12 cellular contexts compared by ENCODE assay signal in the genomic region with DNA sequence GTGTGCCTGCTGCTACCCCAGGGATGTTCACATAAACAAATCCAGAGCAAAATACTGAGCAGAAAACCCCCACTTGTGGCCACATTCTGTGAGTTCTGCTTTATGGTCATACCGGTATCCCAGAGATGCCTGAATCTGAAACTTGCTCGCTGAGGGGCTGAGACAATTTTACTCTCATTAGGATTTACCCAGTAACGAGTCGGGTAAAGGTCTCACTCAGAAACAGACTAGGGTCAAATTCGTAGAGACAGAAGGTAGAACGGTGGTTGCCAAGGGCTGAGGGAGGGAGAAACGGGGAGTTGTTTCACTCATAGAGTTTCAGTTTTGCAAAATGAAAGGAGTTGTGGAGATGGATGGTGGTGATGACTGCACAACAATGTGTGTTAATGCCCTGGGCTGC.
DNase-seq lines count a peak whose midpoint lies in the region; ATAC-seq lines count a peak whose summit lies in the region.
"Had no signal": no experiment of that assay in that cellular context is flagged by ENCODE, and none has a peak within 500 bp of the region (broad histone marks: within the 10 kb centered on the region; RNA-seq: fewer than 3 reads in every experiment).

No MANE protein-coding gene starts in this region.

- ATAC-seq in GM21529 (IDR thresholded peaks at IDR 0.05; ENCODE audit: unreplicated experiment) (peak; percentile 66), HG03565 (IDR thresholded peaks at IDR 0.05; ENCODE audit: unreplicated experiment) (peak; percentile 74), GM21619 (IDR thresholded peaks at IDR 0.05; ENCODE audit: unreplicated experiment) (no peak), HG03571 (IDR thresholded peaks at IDR 0.05; ENCODE audit: unreplicated experiment) (no peak)

- H3K9me3 Mint-ChIP-seq in activated naive CD4-positive, alpha-beta T cell treated with anti-CD3 and anti-CD28 coated beads, Interleukin-2, amount 50 U/mL, for 24 hours: peaks cover 4% of the 10 kb centered on the region
- H3K9me3 Mint-ChIP-seq: HFFc6, nephron had no signal

- H3K27ac Mint-ChIP-seq in activated naive CD4-positive, alpha-beta T cell treated with anti-CD3 and anti-CD28 coated beads, Interleukin-2, amount 50 U/mL, for 24 hours: peak overlapping the region; percentile 88
- H3K27ac Mint-ChIP-seq: HFFc6, nephron had no signal

- H3K4me3 Mint-ChIP-seq in activated naive CD4-positive, alpha-beta T cell treated with anti-CD3 and anti-CD28 coated beads, Interleukin-2, amount 50 U/mL, for 24 hours: no peak overlapping the region
- H3K4me3 Mint-ChIP-seq: HFFc6, nephron had no signal

- DNase-seq in activated naive CD4-positive, alpha-beta T cell (lab: John Stamatoyannopoulos, UW): no peak
- peak; percentile 31 for DNase-seq in stimulated activated CD8-positive, alpha-beta memory T cell treated with anti-CD3 and anti-CD28 coated beads, Interleukin-4, amount 100 ng/mL, for 48 hours
- no peak for DNase-seq in EL
- DNase-seq: HFFc6, NCI-H2227 treated with DMSO at 0.1 percent for 48 hours, stomach had no signal

- peaks cover 37% of the 10 kb centered on the region for H3K4me1 Mint-ChIP-seq in activated naive CD4-positive, alpha-beta T cell treated with anti-CD3 and anti-CD28 coated beads, Interleukin-2, amount 50 U/mL, for 24 hours
- H3K4me1 Mint-ChIP-seq: nephron had no signal

- peaks cover 2% of the 10 kb centered on the region for H3K36me3 Mint-ChIP-seq in activated naive CD4-positive, alpha-beta T cell treated with anti-CD3 and anti-CD28 coated beads, Interleukin-2, amount 50 U/mL, for 24 hours

- peaks cover 2% of the 10 kb centered on the region for H3K27me3 Mint-ChIP-seq in activated naive CD4-positive, alpha-beta T cell treated with anti-CD3 and anti-CD28 coated beads, Interleukin-2, amount 50 U/mL, for 24 hours

Comparison
In these comparisons a context has a peak if more than half of its experiments do, and no peak if none do; other contexts are left out.
1. ATAC-seq: peak in GM21529 (single experiment) and HG03565 (single experiment); none in GM21619 (single experiment) and HG03571 (single experiment).